In the genomic region with DNA sequence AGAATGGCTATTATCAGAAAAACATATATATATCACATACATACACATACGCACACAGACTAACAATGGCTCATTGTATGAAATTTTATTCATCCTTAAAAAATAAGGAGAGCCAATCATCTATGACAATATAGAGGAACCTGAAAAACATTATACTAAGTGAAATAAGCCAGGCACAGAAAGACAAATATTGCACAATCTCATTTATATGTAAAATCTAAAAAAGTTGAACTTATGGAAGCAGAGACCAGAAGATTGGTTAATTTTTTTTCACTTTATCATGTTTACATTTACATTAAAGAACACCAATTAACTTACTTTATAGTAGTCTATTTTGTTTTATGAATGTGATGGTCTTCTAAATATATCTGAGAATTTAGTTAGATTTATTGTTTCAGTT, we compare ENCODE assay signal across 35 cellular contexts.
DNase-seq lines count a peak whose midpoint lies in the region; ATAC-seq, FAIRE-seq and TF ChIP-seq lines count a peak whose summit lies in the region.
"Had no signal": no experiment of that assay in that cellular context is flagged by ENCODE, and none has a peak within 500 bp of the region (broad histone marks: within the 10 kb centered on the region; RNA-seq: fewer than 3 reads in every experiment).

No MANE protein-coding gene starts in this region.

- H3K9ac ChIP-seq in HepG2 (ENCODE audit: insufficient read depth, low read depth, low read length), result no peak overlapping the region
- H3K9ac ChIP-seq in IMR-90 (ENCODE audit: low read depth, low read length), result no peak overlapping the region
- no peak overlapping the region for H3K9ac ChIP-seq in K562 (ENCODE audit: insufficient read depth in 1 of 2, low read depth in 2 of 2, low read length in 2 of 2)
- no peak overlapping the region for H3K9ac ChIP-seq in H1 (replicated peaks in 1 of 4; ENCODE audit: extremely low read depth in 1 of 4, low read depth in 3 of 4, low read length in 3 of 4)
- H3K9ac ChIP-seq: BLaER1; BLaER1 treated with 17β-estradiol and CSF1 and Interleukin-3, amounts not matched to agents 10 nM and 100 nM had no signal

- CTCF ChIA-PET in HepG2 (lab: Yijun Ruan, JAX; ENCODE audit: low intra/inter-chr PET ratio, low total read pairs) (no interaction called here), IMR-90 (lab: Yijun Ruan, JAX) (no interaction called here), K562 (lab: Yijun Ruan, JAX; ENCODE audit: low intra/inter-chr PET ratio) (no interaction called here), H1 (lab: Charles Lee; ENCODE audit: partially characterized antibody) (no interaction called here)

- H3K36me3 ChIP-seq in HepG2 (replicated peaks in 1 of 2; ENCODE audit: control insufficient read depth in 1 of 2, insufficient read depth in 2 of 2, low read length in 2 of 2) (no peaks in the 10 kb centered on the region), right lobe of liver (no peaks in the 10 kb centered on the region), IMR-90 (ENCODE audit: control insufficient read depth, insufficient read depth, low read length) (no peaks in the 10 kb centered on the region), K562 (ENCODE audit: control insufficient read depth, insufficient read depth, low read length) (no peaks in the 10 kb centered on the region), H1 (ENCODE audit: control insufficient read depth in 2 of 4, insufficient read depth in 4 of 4, low read length in 3 of 4) (no peaks in the 10 kb centered on the region)
- H3K36me3 ChIP-seq: BE2C; BLaER1; BLaER1 treated with 17β-estradiol and CSF1 and Interleukin-3, amounts not matched to agents 10 nM and 100 nM had no signal

- H3K4ac ChIP-seq in IMR-90 (ENCODE audit: low read depth, low read length) (no peak overlapping the region), H1 (replicated peaks; ENCODE audit: insufficient read length, low read depth, low read length) (no peak overlapping the region)

- no peak for TF ChIP-seq EP300 in HepG2 (IDR thresholded peaks at IDR 0.05; ENCODE audit: low read depth in 2 of 2, low read length in 2 of 2)
- TF ChIP-seq EP300 in HepG2 (CRISPR knock-in tag; IDR thresholded peaks at IDR 0.05; ENCODE audit: borderline replicate concordance), result no peak
- TF ChIP-seq EP300 in K562 (IDR thresholded peaks at IDR 0.05; ENCODE audit: low read length), result no peak
- TF ChIP-seq EP300 in H1 (IDR thresholded peaks at IDR 0.05; ENCODE audit: borderline replicate concordance in 1 of 2, low read depth in 2 of 2, low read length in 2 of 2), result no peak

- H2BK20ac ChIP-seq in IMR-90 (ENCODE audit: low read depth, low read length) (no peak overlapping the region), H1 (ENCODE audit: low read length) (no peak overlapping the region)

- H3K79me2 ChIP-seq in HepG2 (ENCODE audit: insufficient read depth, low read length) (no peaks in the 10 kb centered on the region), K562 (ENCODE audit: control insufficient read depth, insufficient read depth, low read length) (no peaks in the 10 kb centered on the region), H1 (ENCODE audit: control insufficient read depth in 1 of 2, insufficient read depth in 2 of 2, low read length in 2 of 2) (no peaks in the 10 kb centered on the region)

- H3K4me2 ChIP-seq in HepG2 (ENCODE audit: low read depth, low read length), result no peak overlapping the region
- H3K4me2 ChIP-seq in IMR-90 (ENCODE audit: low read depth, low read length), result no peak overlapping the region
- no peak overlapping the region for H3K4me2 ChIP-seq in K562 (ENCODE audit: insufficient read depth, low read length)
- no peak overlapping the region for H3K4me2 ChIP-seq in H1 (ENCODE audit: insufficient read depth in 1 of 2, low read depth in 2 of 2, low read length in 2 of 2)
- H3K4me2 ChIP-seq: A549; BLaER1; BLaER1 treated with 17β-estradiol and CSF1 and Interleukin-3, amounts not matched to agents 10 nM and 100 nM had no signal

- H3K4me1 ChIP-seq in HepG2 (ENCODE audit: insufficient read depth, low read length), result no peaks in the 10 kb centered on the region
- no peaks in the 10 kb centered on the region for H3K4me1 ChIP-seq in right lobe of liver
- H3K4me1 ChIP-seq in IMR-90 (ENCODE audit: control insufficient read depth, insufficient read depth, low read length), result no peaks in the 10 kb centered on the region
- no peaks in the 10 kb centered on the region for H3K4me1 ChIP-seq in K562 (replicated peaks in 1 of 2; ENCODE audit: control insufficient read depth in 2 of 2, insufficient read depth in 2 of 2, low read length in 2 of 2)
- H3K4me1 ChIP-seq in H1 (replicated peaks in 1 of 4; ENCODE audit: control insufficient read depth in 3 of 4, insufficient read depth in 4 of 4, low read length in 3 of 4), result no peaks in the 10 kb centered on the region
- H3K4me1 ChIP-seq: A549; BE2C; BLaER1; BLaER1 treated with 17β-estradiol and CSF1 and Interleukin-3, amounts not matched to agents 10 nM and 100 nM; Caco-2 had no signal

- no peaks in the 10 kb centered on the region for H3K23me2 ChIP-seq in H1 (ENCODE audit: low read depth, low read length)

- H3K27ac ChIP-seq in HepG2 (ENCODE audit: extremely low read length, insufficient read depth, low read length) (no peak overlapping the region), right lobe of liver (no peak overlapping the region), IMR-90 (ENCODE audit: insufficient read depth, low read length) (no peak overlapping the region), K562 (ENCODE audit: extremely low read depth, low read depth, low read length) (no peak overlapping the region), H1 (ENCODE audit: low read depth, low read length) (no peak overlapping the region)
- H3K27ac ChIP-seq: 22Rv1; A549; BLaER1; BLaER1 treated with 17β-estradiol and CSF1 and Interleukin-3, amounts not matched to agents 10 nM and 100 nM; C4-2B had no signal

- H3K14ac ChIP-seq in IMR-90 (replicated peaks; ENCODE audit: low read depth, low read length) (no peak overlapping the region), H1 (ENCODE audit: insufficient read length) (no peak overlapping the region)

- no peak for TF ChIP-seq CTCF in HepG2 (CRISPR knock-in tag; IDR thresholded peaks at IDR 0.05)
- TF ChIP-seq CTCF in right lobe of liver (IDR thresholded peaks at IDR 0.05), result no peak
- TF ChIP-seq CTCF in IMR-90 (conservative IDR thresholded peaks at IDR 0.05; ENCODE audit: low read depth, low read length), result no peak
- TF ChIP-seq CTCF in K562 (IDR thresholded peaks at IDR 0.05 in 2 of 3, conservative IDR thresholded peaks at IDR 0.05 in 1 of 3; ENCODE audit: insufficient read depth in 2 of 3, low read depth in 1 of 3, low read length in 3 of 3), result no peak
- no peak for TF ChIP-seq CTCF in H1 (IDR thresholded peaks at IDR 0.05; ENCODE audit: control extremely low read depth in 1 of 3, insufficient read depth in 1 of 3, low read depth in 1 of 3, low read length in 3 of 3)

- no peak overlapping the region for H4K8ac ChIP-seq in IMR-90 (ENCODE audit: low read depth in 2 of 2, low read length in 2 of 2)
- no peak overlapping the region for H4K8ac ChIP-seq in H1 (ENCODE audit: extremely low read depth, insufficient read depth, low read length)

- H4K91ac ChIP-seq in IMR-90 (ENCODE audit: insufficient read depth, low read depth, low read length) (no peak overlapping the region), H1 (replicated peaks; ENCODE audit: insufficient read length, low read length) (no peak overlapping the region)

- H2AK5ac ChIP-seq in IMR-90 (ENCODE audit: low read depth, low read length), result no peak overlapping the region
- no peak overlapping the region for H2AK5ac ChIP-seq in H1 (ENCODE audit: low read depth, low read length)

- H3K23ac ChIP-seq in IMR-90 (ENCODE audit: low read depth, low read length), result no peak overlapping the region
- no peak overlapping the region for H3K23ac ChIP-seq in H1 (ENCODE audit: insufficient read length)

- no peak for TF ChIP-seq RAD21 in HepG2 (CRISPR knock-in tag; IDR thresholded peaks at IDR 0.05)
- TF ChIP-seq RAD21 in IMR-90 (IDR thresholded peaks at IDR 0.05; ENCODE audit: low read length), result no peak
- no peak for TF ChIP-seq RAD21 in K562 (CRISPR knock-in tag; conservative IDR thresholded peaks at IDR 0.05 in 1 of 2, IDR thresholded peaks at IDR 0.05 in 1 of 2)
- no peak for TF ChIP-seq RAD21 in H1 (IDR thresholded peaks at IDR 0.05 in 1 of 2, conservative IDR thresholded peaks at IDR 0.05 in 1 of 2; ENCODE audit: low read depth in 2 of 2, low read length in 2 of 2)

- TF ChIP-seq POLR2A in HepG2 (IDR thresholded peaks at IDR 0.05; ENCODE audit: insufficient read depth in 1 of 2, low read depth in 2 of 2, low read length in 2 of 2), result no peak
- TF ChIP-seq POLR2A in right lobe of liver (IDR thresholded peaks at IDR 0.05), result no peak
- TF ChIP-seq POLR2A in IMR-90 (IDR thresholded peaks at IDR 0.05; ENCODE audit: low read depth, low read length), result no peak
- no peak for TF ChIP-seq POLR2A in K562 (conservative IDR thresholded peaks at IDR 0.05)
- no peak for TF ChIP-seq POLR2A in H1 (IDR thresholded peaks at IDR 0.05; ENCODE audit: control extremely low read depth in 1 of 2, low read depth in 2 of 2, low read length in 2 of 2)

- H2BK120ac ChIP-seq in IMR-90 (ENCODE audit: low read depth, low read length), result no peak overlapping the region
- H2BK120ac ChIP-seq in H1 (replicated peaks; ENCODE audit: low read depth, low read length), result no peak overlapping the region

- WGBS in HepG2 (ENCODE audit: low lambda C conversion rate), result 10% methylated on average over 1 of the region's 1 CpG
- 85% methylated on average over 1 of the region's 1 CpG for WGBS in right lobe of liver (ENCODE audit: insufficient coverage, low coverage, low lambda C conversion rate, missing lambda C conversion rate)
- no CpG with 5 or more reads among the region's 1 CpG for WGBS in IMR-90 (ENCODE audit: extremely low coverage in 2 of 2, insufficient read length in 1 of 2), 2 experiments
- 0% methylated on average over 1 of the region's 1 CpG for WGBS in K562 (ENCODE audit: insufficient coverage, low coverage, missing lambda C conversion rate)
- 86% methylated on average over 1 of the region's 1 CpG; no CpG with 5 or more reads in 1 of the 2 experiments for WGBS in H1 (ENCODE audit: extremely low coverage in 1 of 2, insufficient coverage in 1 of 2, insufficient read length in 1 of 2, insufficient replicate concordance in 2 of 2, low coverage in 1 of 2, low lambda C conversion rate in 2 of 2, missing lambda C conversion rate in 1 of 2), 2 experiments

- no peak for ATAC-seq in HepG2
- no peak for ATAC-seq in right lobe of liver
- ATAC-seq in IMR-90 (ENCODE audit: low read depth), result no peak
- ATAC-seq in K562, result no peak
- no peak for ATAC-seq in HG03196 (IDR thresholded peaks at IDR 0.05; ENCODE audit: unreplicated experiment)
- ATAC-seq: A549; CD8-positive, alpha-beta T cell had no signal

- H2BK12ac ChIP-seq in H1 (ENCODE audit: low read depth, low read length), result no peak overlapping the region

- POLR2A ChIA-PET in HepG2 (lab: Yijun Ruan, JAX) (no interaction called here), IMR-90 (lab: Charles Lee; ENCODE audit: unreplicated experiment) (no interaction called here), K562 (lab: Yijun Ruan, JAX) (no interaction called here), H1 (lab: Charles Lee; ENCODE audit: partially characterized antibody) (no interaction called here)

- no peak overlapping the region for H2BK15ac ChIP-seq in IMR-90 (ENCODE audit: low read depth, low read length)
- no peak overlapping the region for H2BK15ac ChIP-seq in H1 (ENCODE audit: low read length)

- FAIRE-seq in HepG2 (lab: Jason Lieb, UNC) (no peak), K562 (lab: Jason Lieb, UNC) (no peak), H1 (lab: Jason Lieb, UNC) (no peak)
- FAIRE-seq: A204.1, A549, D721Med had no signal

- no peak for DNase-seq in HepG2 (ENCODE audit: low spot score)
- DNase-seq in right lobe of liver, result no peak
- no peak for DNase-seq in IMR-90
- DNase-seq in K562 (ENCODE audit: extremely low read depth in 1 of 4, low spot score in 3 of 4), result no peak
- DNase-seq in H1 (ENCODE audit: low read depth in 1 of 2, low spot score in 2 of 2), result no peak
- DNase-seq in NCI-H1105 (lab: John Stamatoyannopoulos, UW), result no peak
- DNase-seq in inferior parietal cortex (ENCODE audit: extremely low spot score), result no peak
- DNase-seq: 8988T; ACHN; AML-193; BE2C; C1 segment of cervical spinal cord; Caco-2; Calu3; CD4-positive, alpha-beta memory T cell; CD4-positive, alpha-beta T cell; CD4-positive, CD25-positive, alpha-beta regulatory T cell; CD8-positive, alpha-beta memory T cell; CD8-positive, alpha-beta T cell; COR-L47; DMS 273 treated with DMSO at 0.1 percent for 48 hours; DMS153; DMS53; DMS79; DMS79 treated with DMSO at 0.1 percent for 48 hours; DND-41; EL had no signal

- H3K4me3 ChIP-seq in HepG2 (replicated peaks in 1 of 3; ENCODE audit: insufficient read depth in 1 of 3, low read depth in 2 of 3, low read length in 3 of 3), result no peak overlapping the region
- H3K4me3 ChIP-seq in right lobe of liver, result no peak overlapping the region
- no peak overlapping the region for H3K4me3 ChIP-seq in IMR-90 (ENCODE audit: insufficient read depth, low read depth, low read length)
- no peak overlapping the region for H3K4me3 ChIP-seq in K562
- H3K4me3 ChIP-seq in H1 (ENCODE audit: extremely low read depth in 1 of 4, insufficient read depth in 2 of 4, low read depth in 3 of 4, low read length in 4 of 4), result no peak overlapping the region
- H3K4me3 ChIP-seq: A549; BLaER1; BLaER1 treated with 17β-estradiol and CSF1 and Interleukin-3, amounts not matched to agents 10 nM and 100 nM had no signal

- H2AK9ac ChIP-seq in IMR-90 (replicated peaks; ENCODE audit: low read depth, low read length, poor library complexity), result no peak overlapping the region

- no peaks in the 10 kb centered on the region for H4K20me1 ChIP-seq in HepG2 (ENCODE audit: insufficient read depth, low read length)
- no peaks in the 10 kb centered on the region for H4K20me1 ChIP-seq in IMR-90 (ENCODE audit: insufficient read depth, low read length)
- H4K20me1 ChIP-seq in K562 (replicated peaks; ENCODE audit: control insufficient read depth, insufficient read depth, low read length), result no peaks in the 10 kb centered on the region
- no peaks in the 10 kb centered on the region for H4K20me1 ChIP-seq in H1 (replicated peaks in 1 of 2; ENCODE audit: control insufficient read depth in 1 of 2, insufficient read depth in 2 of 2, low read length in 2 of 2)
- H4K20me1 ChIP-seq: BLaER1; BLaER1 treated with 17β-estradiol and CSF1 and Interleukin-3, amounts not matched to agents 10 nM and 100 nM had no signal

- dilution Hi-C loops in IMR-90 (cut with HindIII; ENCODE audit: low sequenced_read_pairs, unreplicated experiment), result no loop called here

- intact Hi-C loops in HepG2 (cut with micrococcal nuclease; ENCODE audit: unreplicated experiment) (no loop called here), right lobe of liver (cut with DNase I) (no loop called here), IMR-90 (cut with micrococcal nuclease) (no loop called here), K562 (cut with micrococcal nuclease) (no loop called here)

- H3K9me3 ChIP-seq in HepG2 (ENCODE audit: low read length) (peaks cover 89% of the 10 kb centered on the region), right lobe of liver (no peaks in the 10 kb centered on the region), IMR-90 (ENCODE audit: control insufficient read depth, insufficient read depth, low read length) (0 out of 2 replicates have a peak, but pooled peaks cover 3% of the 10 kb centered on the region), K562 (replicated peaks; ENCODE audit: control insufficient read depth, insufficient read depth, low read depth, low read length) (no peaks in the 10 kb centered on the region), H1 (ENCODE audit: insufficient read depth in 2 of 2, low read depth in 1 of 2, low read length in 1 of 2) (no peaks in the 10 kb centered on the region)
- H3K9me3 ChIP-seq: A549; BE2C; BLaER1; BLaER1 treated with 17β-estradiol and CSF1 and Interleukin-3, amounts not matched to agents 10 nM and 100 nM; Caco-2 had no signal

- no peaks in the 10 kb centered on the region for H3K9me1 ChIP-seq in IMR-90 (ENCODE audit: insufficient read depth, low read length)
- H3K9me1 ChIP-seq in K562 (ENCODE audit: control insufficient read depth, insufficient read depth, low read length), result no peaks in the 10 kb centered on the region

- no peaks in the 10 kb centered on the region for H3K79me1 ChIP-seq in IMR-90 (ENCODE audit: low read depth in 1 of 2, low read length in 2 of 2)
- H3K79me1 ChIP-seq in H1 (ENCODE audit: low read depth, low read length), result no peaks in the 10 kb centered on the region

- H4K5ac ChIP-seq in IMR-90 (ENCODE audit: low read depth, low read length), result no peak overlapping the region
- H4K5ac ChIP-seq in H1 (ENCODE audit: insufficient read length, low read depth, low read length), result no peak overlapping the region

- no peak overlapping the region for H3K18ac ChIP-seq in IMR-90 (ENCODE audit: low read depth, low read length)
- no peak overlapping the region for H3K18ac ChIP-seq in H1 (ENCODE audit: extremely low read depth, low read length)

- H2BK5ac ChIP-seq in IMR-90 (ENCODE audit: low read depth, low read length, poor library complexity, severe bottlenecking) (no peak overlapping the region), H1 (ENCODE audit: low read depth, low read length) (no peak overlapping the region)

- no peak overlapping the region for H2AFZ ChIP-seq in HepG2 (ENCODE audit: low read length)
- no peak overlapping the region for H2AFZ ChIP-seq in IMR-90 (replicated peaks; ENCODE audit: low read length, poor library complexity)
- no peak overlapping the region for H2AFZ ChIP-seq in K562 (ENCODE audit: low read depth, low read length)
- H2AFZ ChIP-seq in H1 (ENCODE audit: low read length), result no peak overlapping the region

- H3K27me3 ChIP-seq in HepG2 (ENCODE audit: control insufficient read depth in 1 of 2, insufficient read depth in 2 of 2, low read length in 2 of 2), result no peaks in the 10 kb centered on the region
- no peaks in the 10 kb centered on the region for H3K27me3 ChIP-seq in right lobe of liver
- no peaks in the 10 kb centered on the region for H3K27me3 ChIP-seq in IMR-90 (ENCODE audit: control insufficient read depth, insufficient read depth, low read length)
- H3K27me3 ChIP-seq in K562 (ENCODE audit: control insufficient read depth in 2 of 2, insufficient read depth in 2 of 2, low read length in 2 of 2), result no peaks in the 10 kb centered on the region
- H3K27me3 ChIP-seq in H1 (replicated peaks in 1 of 4; ENCODE audit: control insufficient read depth in 3 of 4, extremely low read depth in 1 of 4, insufficient read depth in 3 of 4, low read length in 3 of 4), result no peaks in the 10 kb centered on the region
- H3K27me3 ChIP-seq: BE2C; BLaER1; BLaER1 treated with 17β-estradiol and CSF1 and Interleukin-3, amounts not matched to agents 10 nM and 100 nM had no signal

- H3K56ac ChIP-seq in IMR-90 (ENCODE audit: extremely low read depth, insufficient read depth, low read length), result no peak overlapping the region
- H3K56ac ChIP-seq in H1 (replicated peaks; ENCODE audit: insufficient read length, low read depth, low read length), result no peak overlapping the region

- in situ Hi-C loops in HepG2 (cut with HindIII; ENCODE audit: extremely low pct_ligation_motif_present, low pct_unique_long_range_greater_than_20kb), result no loop called here
- in situ Hi-C loops in IMR-90 (cut with MboI; ENCODE audit: low sequenced_read_pairs), result no loop called here
- in situ Hi-C loops in K562 (cut with MboI), result no loop called here

- no TSS peak for BruUV-seq in HepG2 (replicated peaks; lab: Mats Ljungman, UMichigan)
- BruUV-seq in IMR-90 (replicated peaks; lab: Mats Ljungman, UMichigan), result no TSS peak
- no TSS peak for BruUV-seq in K562 (replicated peaks; lab: Mats Ljungman, UMichigan)
